8 cellular contexts compared by ENCODE assay signal in genomic region chr22:38696606-38697005, GRCh38. TPM values are rescaled to one million over a fixed set of nuclear protein-coding genes. Genes with fewer than 3 reads are reported as not detected.
DNase-seq lines count a peak whose midpoint lies in the region; ATAC-seq, FAIRE-seq and TF ChIP-seq lines count a peak whose summit lies in the region.

No MANE protein-coding gene starts in this region.

- H3K27ac ChIP-seq in PC-9: peak overlapping the region; percentile 88
- H3K27ac ChIP-seq in GM12878 (ENCODE audit: control insufficient read depth, insufficient read depth): peak overlapping the region; percentile 41

- H3F3A ChIP-seq in PC-9 (ENCODE audit: insufficient read depth, low read depth): peaks cover 59% of the 10 kb centered on the region

- no peak for TF ChIP-seq POLR2A in GM12878 (IDR thresholded peaks at IDR 0.05; ENCODE audit: low read depth, low read length)

- SMC1A ChIA-PET in GM12878 (lab: Charles Lee; ENCODE audit: uncharacterized antibody, unreplicated experiment): interaction anchor here (0.9 to 7.6 kb wide), 4 partner anchors 11 to 68 kb away, joined by 3 to 54 read pairs (median 24); partner anchors contain the start of genes GTPBP1 and TOMM22

- peaks cover 54% of the 10 kb centered on the region for H3K4me1 ChIP-seq in PC-9 (replicated peaks; ENCODE audit: insufficient read depth)
- H3K4me1 ChIP-seq in GM12878 (ENCODE audit: control insufficient read depth, insufficient read depth, low read length): peaks cover 5% of the 10 kb centered on the region

- H3K27me3 ChIP-seq in PC-9 (ENCODE audit: insufficient read depth, low read depth) (no peaks in the 10 kb centered on the region), GM12878 (replicated peaks in 1 of 2; ENCODE audit: control insufficient read depth in 2 of 2, insufficient read depth in 2 of 2, low read length in 1 of 2) (no peaks in the 10 kb centered on the region)

- RAD21 ChIA-PET in GM12878 (lab: Charles Lee; ENCODE audit: unreplicated experiment): interaction anchor here (1.7 to 5.3 kb wide), 3 partner anchors 12 to 15 kb away, joined by 3 to 30 read pairs (median 12); partner anchors contain the start of gene TOMM22

- H3K4me2 ChIP-seq in PC-9 (peak overlapping the region; percentile 92), GM12878 (ENCODE audit: control insufficient read depth, insufficient read depth) (peak overlapping the region; percentile 83)

- TF ChIP-seq RAD21 in GM12878 (IDR thresholded peaks at IDR 0.05; ENCODE audit: insufficient read depth, low read depth, low read length): no peak

- intact Hi-C loops in PC-9 (cut with micrococcal nuclease; ENCODE audit: unreplicated experiment): loop anchor here (2.0 kb wide), 1 partner anchor 58 kb away; the partner anchor contains the start of gene SUN2
- intact Hi-C loops in GM12878 (cut with micrococcal nuclease; ENCODE audit: unreplicated experiment): no loop called here

- CTCF ChIA-PET in PC-9 (lab: Charles Lee) (interaction anchor here (0.7 kb wide), 1 partner anchor 121 kb away, joined by 3 read pairs; no protein-coding TSS in a partner anchor), GM12878 (lab: Yijun Ruan, JAX) (interaction anchor here (1.2 to 4.4 kb wide), 3 partner anchors 11 to 72 kb away, joined by 4 to 45 read pairs (median 5); partner anchors contain the start of gene TOMM22)

- in situ Hi-C loops in GM12878 (cut with MboI): no loop called here

- H3K36me3 ChIP-seq in PC-9 (ENCODE audit: low read depth) (peaks cover 44% of the 10 kb centered on the region; the same call in 1 of the 2 replicates), GM12878 (ENCODE audit: control insufficient read depth in 2 of 2, insufficient read depth in 2 of 2, low read length in 1 of 2) (0 out of 4 replicates have a peak, but pooled peaks cover 0 to 7% of the 10 kb centered on the region in 2 experiments)

- ATAC-seq in GM12878: peak; percentile 8; the same call in 1 of the 3 replicates

- H2AFZ ChIP-seq in PC-9 (no peak overlapping the region), GM12878 (ENCODE audit: control insufficient read depth, low read depth, low read length) (no peak overlapping the region)

- TF ChIP-seq CTCF in PC-9 (conservative IDR thresholded peaks at IDR 0.05) (no peak), GM12878 (IDR thresholded peaks at IDR 0.05 in 2 of 3, conservative IDR thresholded peaks at IDR 0.05 in 1 of 3; ENCODE audit: control insufficient read depth in 2 of 3, extremely low read depth in 1 of 3, insufficient read depth in 1 of 3, low read depth in 3 of 3, low read length in 3 of 3) (no peak)

- no TSS peak for BruUV-seq in PC-9 (replicated peaks; lab: Mats Ljungman, UMichigan)
- BruUV-seq in GM12878 (replicated peaks; lab: Mats Ljungman, UMichigan): no TSS peak

- TF ChIP-seq EP300 in GM12878 (IDR thresholded peaks at IDR 0.05; ENCODE audit: borderline replicate concordance in 1 of 2, control insufficient read depth in 1 of 2, low read depth in 2 of 2, low read length in 2 of 2): no peak

- H3K79me2 ChIP-seq in PC-9 (ENCODE audit: low read depth): peaks cover 83% of the 10 kb centered on the region
- H3K79me2 ChIP-seq in GM12878 (ENCODE audit: control insufficient read depth, insufficient read depth, low read length): peaks cover 56% of the 10 kb centered on the region

- POLR2A ChIA-PET in PC-9 (lab: Charles Lee; ENCODE audit: unreplicated experiment): interaction anchor here (0.6 to 1.6 kb wide), 8 partner anchors 9 to 697 kb away, joined by 3 to 12 read pairs (median 5); partner anchors contain the start of genes GTPBP1 and TOMM22
- POLR2A ChIA-PET in GM12878 (lab: Charles Lee): interaction anchor here (1.8 to 5.9 kb wide), 6 partner anchors 8 to 60 kb away, joined by 4 to 43 read pairs (median 20); partner anchors contain the start of genes GTPBP1, SUN2 and TOMM22

- H4K20me1 ChIP-seq in PC-9 (ENCODE audit: insufficient read depth) (peaks cover 14% of the 10 kb centered on the region; the same call in 1 of the 2 replicates), GM12878 (ENCODE audit: control insufficient read depth, insufficient read depth) (no peaks in the 10 kb centered on the region)

- no peak for FAIRE-seq in GM12878 (lab: Jason Lieb, UNC)

- DNase-seq in COLO829 (ENCODE audit: low spot score) (peak; percentile 62), PC-9 (peak; percentile 53 to 88), GM12878 (ENCODE audit: low read depth, low spot score) (no peak), medulla oblongata (ENCODE audit: extremely low spot score) (peak; percentile 36), superior temporal gyrus (ENCODE audit: extremely low spot score) (peak; percentile 43), NCI-H1930 (lab: John Stamatoyannopoulos, UW) (no peak), NCI-H748 treated with DMSO at 0.1 percent for 48 hours (lab: John Stamatoyannopoulos, UW) (no peak), NCI-H446 treated with DMSO at 0.1 percent for 48 hours (lab: John Stamatoyannopoulos, UW) (no peak)

- no peaks in the 10 kb centered on the region for H3K9me2 ChIP-seq in PC-9 (ENCODE audit: insufficient read depth)

- H3K4me3 ChIP-seq in PC-9 (peak overlapping the region; percentile 82; the same call in 1 of the 2 replicates), GM12878 (peak overlapping the region; percentile 86; the same call in 1 of the 2 replicates)

- H3K9me3 ChIP-seq in PC-9 (ENCODE audit: insufficient read depth, low read depth) (no peaks in the 10 kb centered on the region), GM12878 (replicated peaks; ENCODE audit: control insufficient read depth, insufficient read depth, low read length) (no peaks in the 10 kb centered on the region)

- 0% methylated on average over 1 of the region's 1 CpG for WGBS in GM12878 (ENCODE audit: insufficient coverage, insufficient replicate concordance, low lambda C conversion rate, missing lambda C conversion rate)

- H3K9ac ChIP-seq in GM12878 (ENCODE audit: control insufficient read depth, insufficient read depth, low read length): peak overlapping the region; percentile 25; the same call in 1 of the 2 replicates

RNA-seq across cellular contexts. Expression of gene JOSD1, which starts 4.1 kb away (rescaled TPM):
- total RNA-seq in PC-9 (2021) (102 and 110 TPM in 2 replicates), GM12878 (2014; rRNA removed) (50.4 and 65.1 TPM in 2 replicates), GM12878 (2014; rRNA removed; fragmentation: Illumina TruSeq; extraction: Trizol) (37.1 and 37.9 TPM in 2 replicates), GM12878 (2021) (48.1 and 53.4 TPM in 2 replicates)
- 42.3 and 42.8 TPM in 2 replicates for total RNA-seq in GM12878 (2013; cell fraction: nucleolus; rRNA removed)
- polyA plus RNA-seq in GM12878 (2011; ENCODE audit: low read depth): 24.6 TPM
- polyA plus RNA-seq in GM12878 (2011; rRNA removed) (47.4 and 54.6 TPM in 2 replicates), GM12878 (2014; fragmentation: Illumina TruSeq; extraction: Trizol) (43.9 and 48.6 TPM in 2 replicates), GM12878 (2014; fragmentation: Nextera tagmentation; extraction: Ambion mirVana) (10 to 100 TPM; 11.9 to 15.9 TPM), GM12878 (2014; rRNA removed) (50.0 and 50.8 TPM in 2 replicates), GM12878 (2016; fragmentation: Nextera tagmentation; extraction: Ambion mirVana) (1 to 10 TPM; 6.2 to 7.8 TPM)
- polyA plus RNA-seq in GM12878 (2011; cell fraction: cytosol; rRNA removed): 70.1 and 74.6 TPM in 2 replicates
- 35.7 and 38.5 TPM in 2 replicates for polyA plus RNA-seq in GM12878 (2011; cell fraction: nucleus; rRNA removed)
- polyA plus RNA-seq in GM12878 (2012): 33.3 and 35.5 TPM in 2 replicates
- 46.8 and 52.2 TPM in 2 replicates for polyA minus RNA-seq in GM12878 (2011; rRNA and poly(A)+ RNA removed)
- polyA minus RNA-seq in GM12878 (2011; cell fraction: cytosol; rRNA and poly(A)+ RNA removed): 24.2 and 27.9 TPM in 2 replicates
- polyA minus RNA-seq in GM12878 (2011; cell fraction: nucleus; rRNA and poly(A)+ RNA removed): 11.6 and 18.6 TPM in 2 replicates

RNA-seq across cellular contexts. Expression of gene GTPBP1, which starts 9.1 kb away (rescaled TPM):
- 79.3 and 94.7 TPM in 2 replicates for total RNA-seq in PC-9 (2021)
- total RNA-seq in GM12878 (2013; cell fraction: nucleolus; rRNA removed): 156 and 196 TPM in 2 replicates
- 33.8 and 39.1 TPM in 2 replicates for total RNA-seq in GM12878 (2014; rRNA removed)
- total RNA-seq in GM12878 (2014; rRNA removed; fragmentation: Illumina TruSeq; extraction: Trizol): 20.6 and 20.8 TPM in 2 replicates
- total RNA-seq in GM12878 (2021): 55.7 and 63.1 TPM in 2 replicates
- 25.3 TPM for polyA plus RNA-seq in GM12878 (2011; ENCODE audit: low read depth)
- 28.0 and 47.0 TPM in 2 replicates for polyA plus RNA-seq in GM12878 (2011; rRNA removed)
- 32.9 and 43.9 TPM in 2 replicates for polyA plus RNA-seq in GM12878 (2011; cell fraction: cytosol; rRNA removed)
- polyA plus RNA-seq in GM12878 (2011; cell fraction: nucleus; rRNA removed): 185 and 188 TPM in 2 replicates
- polyA plus RNA-seq in GM12878 (2012): 37.0 and 38.4 TPM in 2 replicates
- polyA plus RNA-seq in GM12878 (2014; fragmentation: Illumina TruSeq; extraction: Trizol): 16.6 and 39.2 TPM in 2 replicates
- 1 to 10 TPM in 1 of 2 experiments, under 1 TPM in 1; 0.89 to 1.9 TPM for polyA plus RNA-seq in GM12878 (2014; fragmentation: Nextera tagmentation; extraction: Ambion mirVana)
- polyA plus RNA-seq in GM12878 (2014; rRNA removed): 46.2 and 57.3 TPM in 2 replicates
- polyA plus RNA-seq in GM12878 (2016; fragmentation: Nextera tagmentation; extraction: Ambion mirVana): 10 to 100 TPM; 25.7 to 29.3 TPM
- 56.7 and 73.3 TPM in 2 replicates for polyA minus RNA-seq in GM12878 (2011; rRNA and poly(A)+ RNA removed)
- 15.3 and 19.2 TPM in 2 replicates for polyA minus RNA-seq in GM12878 (2011; cell fraction: cytosol; rRNA and poly(A)+ RNA removed)
- polyA minus RNA-seq in GM12878 (2011; cell fraction: nucleus; rRNA and poly(A)+ RNA removed): 76.4 and 113 TPM in 2 replicates

RNA-seq across cellular contexts. Expression of gene TOMM22, which starts 14.8 kb away (rescaled TPM):
- total RNA-seq in PC-9 (2021) (106 and 120 TPM in 2 replicates), GM12878 (2014; rRNA removed) (97.3 and 107 TPM in 2 replicates), GM12878 (2014; rRNA removed; fragmentation: Illumina TruSeq; extraction: Trizol) (87.8 and 92.6 TPM in 2 replicates), GM12878 (2021) (133 and 134 TPM in 2 replicates)
- total RNA-seq in GM12878 (2013; cell fraction: nucleolus; rRNA removed): 12.9 and 15.1 TPM in 2 replicates
- 32.5 TPM for polyA plus RNA-seq in GM12878 (2011; ENCODE audit: low read depth)
- polyA plus RNA-seq in GM12878 (2011; rRNA removed) (71.8 and 89.6 TPM in 2 replicates), GM12878 (2014; fragmentation: Illumina TruSeq; extraction: Trizol) (116 and 131 TPM in 2 replicates), GM12878 (2014; fragmentation: Nextera tagmentation; extraction: Ambion mirVana) (10 to 100 TPM; 37.6 to 62.2 TPM), GM12878 (2014; rRNA removed) (69.9 and 70.8 TPM in 2 replicates), GM12878 (2016; fragmentation: Nextera tagmentation; extraction: Ambion mirVana) (100 to 1,000 TPM; 194 to 197 TPM)
- polyA plus RNA-seq in GM12878 (2011; cell fraction: cytosol; rRNA removed): 39.3 and 54.7 TPM in 2 replicates
- 23.3 and 25.9 TPM in 2 replicates for polyA plus RNA-seq in GM12878 (2011; cell fraction: nucleus; rRNA removed)
- polyA plus RNA-seq in GM12878 (2012): 55.0 and 72.2 TPM in 2 replicates
- 35.8 and 38.8 TPM in 2 replicates for polyA minus RNA-seq in GM12878 (2011; rRNA and poly(A)+ RNA removed)
- 20.8 and 24.8 TPM in 2 replicates for polyA minus RNA-seq in GM12878 (2011; cell fraction: cytosol; rRNA and poly(A)+ RNA removed)
- 6.9 and 9.3 TPM in 2 replicates for polyA minus RNA-seq in GM12878 (2011; cell fraction: nucleus; rRNA and poly(A)+ RNA removed)

RNA-seq across cellular contexts. Expression of gene CBY1, which starts 40.2 kb away (rescaled TPM):
- total RNA-seq in PC-9 (2021) (58.9 and 61.8 TPM in 2 replicates), GM12878 (2014; rRNA removed) (7.0 and 7.3 TPM in 2 replicates), GM12878 (2014; rRNA removed; fragmentation: Illumina TruSeq; extraction: Trizol) (7.0 and 7.4 TPM in 2 replicates), GM12878 (2021) (7.7 and 8.9 TPM in 2 replicates)
- total RNA-seq in GM12878 (2013; cell fraction: nucleolus; rRNA removed): 17.7 and 20.7 TPM in 2 replicates
- polyA plus RNA-seq in GM12878 (2011; ENCODE audit: low read depth): 7.5 TPM
- polyA plus RNA-seq in GM12878 (2011; rRNA removed) (10.5 and 12.7 TPM in 2 replicates), GM12878 (2014; fragmentation: Illumina TruSeq; extraction: Trizol) (13.0 TPM in 2 replicates), GM12878 (2014; fragmentation: Nextera tagmentation; extraction: Ambion mirVana) (10 to 100 TPM; 12.4 to 14.5 TPM), GM12878 (2014; rRNA removed) (9.5 and 11.4 TPM in 2 replicates), GM12878 (2016; fragmentation: Nextera tagmentation; extraction: Ambion mirVana) (10 to 100 TPM; 16.8 to 18.6 TPM)
- polyA plus RNA-seq in GM12878 (2011; cell fraction: cytosol; rRNA removed): 8.1 and 8.6 TPM in 2 replicates
- polyA plus RNA-seq in GM12878 (2011; cell fraction: nucleus; rRNA removed): 8.7 and 12.0 TPM in 2 replicates
- 7.4 and 10.6 TPM in 2 replicates for polyA plus RNA-seq in GM12878 (2012)
- polyA minus RNA-seq in GM12878 (2011; rRNA and poly(A)+ RNA removed): 9.9 and 11.7 TPM in 2 replicates
- polyA minus RNA-seq in GM12878 (2011; cell fraction: cytosol; rRNA and poly(A)+ RNA removed): 2.5 TPM in 1 of 2 replicates, not detected in the other
- 1.6 and 9.0 TPM in 2 replicates for polyA minus RNA-seq in GM12878 (2011; cell fraction: nucleus; rRNA and poly(A)+ RNA removed)

RNA-seq across cellular contexts. Expression of gene FAM227A, which starts 40.4 kb away (rescaled TPM):
- total RNA-seq in PC-9 (2021) (8.8 and 9.8 TPM in 2 replicates), GM12878 (2014; rRNA removed) (under 0.01 and 0.11 TPM in 2 replicates), GM12878 (2014; rRNA removed; fragmentation: Illumina TruSeq; extraction: Trizol) (0.14 and 0.18 TPM in 2 replicates), GM12878 (2021) (0.33 and 0.53 TPM in 2 replicates)
- total RNA-seq in GM12878 (2013; cell fraction: nucleolus; rRNA removed): 4.5 and 7.4 TPM in 2 replicates
- polyA plus RNA-seq in GM12878 (2011; ENCODE audit: low read depth): not detected
- polyA plus RNA-seq in GM12878 (2011; rRNA removed) (0.22 and 0.45 TPM in 2 replicates), GM12878 (2014; fragmentation: Illumina TruSeq; extraction: Trizol) (0.06 and 0.28 TPM in 2 replicates), GM12878 (2014; fragmentation: Nextera tagmentation; extraction: Ambion mirVana) (under 1 TPM; 0.02 to 0.11 TPM), GM12878 (2014; rRNA removed) (0.13 and 0.50 TPM in 2 replicates), GM12878 (2016; fragmentation: Nextera tagmentation; extraction: Ambion mirVana) (under 1 TPM; 0.29 to 0.59 TPM)
- 0.12 and 0.15 TPM in 2 replicates for polyA plus RNA-seq in GM12878 (2011; cell fraction: cytosol; rRNA removed)
- polyA plus RNA-seq in GM12878 (2011; cell fraction: nucleus; rRNA removed): 0.55 and 0.80 TPM in 2 replicates
- polyA plus RNA-seq in GM12878 (2012): 0.05 and 0.20 TPM in 2 replicates
- 0.05 and 0.15 TPM in 2 replicates for polyA minus RNA-seq in GM12878 (2011; rRNA and poly(A)+ RNA removed)
- not detected in 2 replicates for polyA minus RNA-seq in GM12878 (2011; cell fraction: cytosol; rRNA and poly(A)+ RNA removed)
- polyA minus RNA-seq in GM12878 (2011; cell fraction: nucleus; rRNA and poly(A)+ RNA removed): 0.24 and 0.29 TPM in 2 replicates

Comparison
In these comparisons a context has a peak if more than half of its experiments do, and no peak if none do; other contexts are left out.
1. DNase-seq: peak in COLO829 (single experiment), PC-9 (2 of 2), medulla oblongata (single experiment) and superior temporal gyrus (single experiment); none in GM12878 (single experiment), NCI-H1930 (0 of 2), NCI-H748 treated with DMSO at 0.1 percent for 48 hours (single experiment) and NCI-H446 treated with DMSO at 0.1 percent for 48 hours (single experiment).